In genomic region chr3:46868948-46869347, GRCh38 we compare ENCODE assay signal across 24 cellular contexts. TPM values are rescaled to one million over a fixed set of nuclear protein-coding genes. Genes with fewer than 3 reads are reported as not detected.
A peak's percentile ranks its signal among the peaks of the same experiment; 100 is the strongest.
DNase-seq lines count a peak whose midpoint lies in the region; ATAC-seq and TF ChIP-seq lines count a peak whose summit lies in the region.
"Had no signal": no experiment of that assay in that cellular context is flagged by ENCODE, and none has a peak within 500 bp of the region (broad histone marks: within the 10 kb centered on the region; RNA-seq: fewer than 3 reads in every experiment).

No MANE protein-coding gene starts in this region.

- 75 to 86% methylated on average over 7 of the region's 7 CpGs for WGBS in heart right ventricle, 2 donors
- no CpG with 5 or more reads among the region's 7 CpGs for WGBS in neuronal stem cell (ENCODE audit: extremely low coverage in 2 of 2, insufficient read length in 2 of 2, insufficient replicate concordance in 1 of 2), 2 donors
- 48 to 51% methylated on average over 7 of the region's 7 CpGs for WGBS in tibial nerve, 2 donors

- H3K4me2 ChIP-seq in neuronal stem cell (ENCODE audit: insufficient read depth, low read length, poor library complexity, severe bottlenecking) (no peak overlapping the region), Karpas-422 (ENCODE audit: low read depth, low read length, poor library complexity, severe bottlenecking) (no peak overlapping the region)

- H3K9me3 Mint-ChIP-seq in mesothelial cell of epicardium = no peaks in the 10 kb centered on the region
- H3K9me3 Mint-ChIP-seq: CD8-positive, alpha-beta memory T cell; IgD-negative memory B cell had no signal

- TF ChIP-seq CTCF in heart right ventricle (IDR thresholded peaks at IDR 0.05) (no peak), tibial nerve (IDR thresholded peaks at IDR 0.05) (no peak), mesothelial cell of epicardium (IDR thresholded peaks at IDR 0.05; ENCODE audit: unreplicated experiment) (no peak)

- no peaks in the 10 kb centered on the region for H3K27me3 Mint-ChIP-seq in mesothelial cell of epicardium (ENCODE audit: low read depth)

- no peak overlapping the region for H3K4me3 Mint-ChIP-seq in mesothelial cell of epicardium
- H3K4me3 Mint-ChIP-seq: CD8-positive, alpha-beta memory T cell had no signal

- no peak for DNase-seq in heart right ventricle
- DNase-seq in Right ventricle myocardium inferior (ENCODE audit: missing footprints) = no peak
- DNase-seq in left lobe of liver (ENCODE audit: low spot score) = peak; percentile 77
- no peak for DNase-seq in neuronal stem cell (ENCODE audit: low spot score)
- no peak for DNase-seq in tibial nerve (ENCODE audit: low spot score in 2 of 2)
- no peak for DNase-seq in Karpas-422
- no peak for DNase-seq in mesothelial cell of epicardium (ENCODE audit: low spot score in 2 of 2, unreplicated experiment in 2 of 2)
- DNase-seq in dedifferentiated amniotic fluid mesenchymal stem cell (ENCODE audit: extremely low spot score) = no peak
- DNase-seq: 8988T; Calu3; CD8-positive, alpha-beta memory T cell; DMS153; MV-4-11; NCI-H1694; NCI-H2081; NCI-H2171; NCI-H345; Peyer's patch had no signal

- H3K4me3 ChIP-seq in heart right ventricle = no peak overlapping the region
- no peak overlapping the region for H3K4me3 ChIP-seq in neuronal stem cell (ENCODE audit: low read length in 2 of 2)
- H3K4me3 ChIP-seq in tibial nerve = no peak overlapping the region
- H3K4me3 ChIP-seq in Karpas-422 (ENCODE audit: low read length) = no peak overlapping the region
- H3K4me3 ChIP-seq: Peyer's patch had no signal

- H3K18ac ChIP-seq in neuronal stem cell (ENCODE audit: low read length) = peak overlapping the region; percentile 3

- H3K9me3 ChIP-seq in heart right ventricle (no peaks in the 10 kb centered on the region), neuronal stem cell (replicated peaks in 1 of 2; ENCODE audit: control insufficient read depth in 2 of 2, insufficient read depth in 1 of 2, low read depth in 1 of 2, low read length in 2 of 2) (no peaks in the 10 kb centered on the region), tibial nerve (no peaks in the 10 kb centered on the region), Karpas-422 (ENCODE audit: low read length) (no peaks in the 10 kb centered on the region)
- H3K9me3 ChIP-seq: Peyer's patch had no signal

- H4K8ac ChIP-seq in neuronal stem cell (ENCODE audit: low read depth, low read length) = no peak overlapping the region

- peaks cover 21% of the 10 kb centered on the region for H3K4me1 Mint-ChIP-seq in mesothelial cell of epicardium

- H2AFZ ChIP-seq in neuronal stem cell (ENCODE audit: low read length) (no peak overlapping the region), Karpas-422 (ENCODE audit: low read length) (no peak overlapping the region)

- H3K14ac ChIP-seq in neuronal stem cell (ENCODE audit: low read length) = no peak overlapping the region

- H4K20me1 ChIP-seq in Karpas-422 (ENCODE audit: insufficient read depth, low read depth, low read length) = no peaks in the 10 kb centered on the region

- H3K23ac ChIP-seq in neuronal stem cell (ENCODE audit: low read depth, low read length, poor library complexity) = no peak overlapping the region

- no peaks in the 10 kb centered on the region for H3K27me3 ChIP-seq in heart right ventricle
- H3K27me3 ChIP-seq in neuronal stem cell (ENCODE audit: control insufficient read depth in 3 of 3, insufficient read depth in 3 of 3, low read depth in 1 of 3, low read length in 3 of 3) = peaks cover 0 to 48% (median 2%) of the 10 kb centered on the region in 3 experiments
- H3K27me3 ChIP-seq in tibial nerve = no peaks in the 10 kb centered on the region
- H3K27me3 ChIP-seq in Karpas-422 (ENCODE audit: low read length) = no peaks in the 10 kb centered on the region
- H3K27me3 ChIP-seq: Peyer's patch had no signal

- peak overlapping the region in 7 of 10 donors; percentile 31 to 98 (median 89) for H3K27ac ChIP-seq in heart right ventricle
- no peak overlapping the region for H3K27ac ChIP-seq in neuronal stem cell (replicated peaks; ENCODE audit: low read length)
- peak overlapping the region in 3 of 4 donors; percentile 34 to 83 (median 82) for H3K27ac ChIP-seq in tibial nerve
- no peak overlapping the region for H3K27ac ChIP-seq in Karpas-422 (ENCODE audit: low read length)
- H3K27ac ChIP-seq: C4-2B had no signal

- intact Hi-C loops in heart right ventricle (cut with DNase I) (loop anchor here in 8 of 10 donors (5.0 to 10.0 kb wide), 2 partner anchors 38 to 456 kb away; no protein-coding TSS in a partner anchor), Right ventricle myocardium inferior (cut with DNase I) (loop anchor here (5.0 kb wide), 1 partner anchor 38 kb away; no protein-coding TSS in a partner anchor)

- H3K4ac ChIP-seq in neuronal stem cell (ENCODE audit: low read length) = no peak overlapping the region

- H3K9ac ChIP-seq in neuronal stem cell (ENCODE audit: low read depth, low read length, poor library complexity) (no peak overlapping the region), Karpas-422 (ENCODE audit: low read length) (no peak overlapping the region)

- H2BK12ac ChIP-seq in neuronal stem cell (ENCODE audit: low read length) = no peak overlapping the region

- H3K4me1 ChIP-seq in heart right ventricle (peaks cover 27 to 96% (median 57%) of the 10 kb centered on the region in 9 donors), neuronal stem cell (ENCODE audit: control insufficient read depth in 2 of 2, insufficient read depth in 1 of 2, low read depth in 1 of 2, low read length in 2 of 2) (peaks cover 1 to 3% of the 10 kb centered on the region in 2 donors), tibial nerve (peaks cover 13 to 93% (median 47%) of the 10 kb centered on the region in 4 donors), Karpas-422 (ENCODE audit: low read length) (no peaks in the 10 kb centered on the region)

- no peak for TF ChIP-seq POLR2A in tibial nerve (IDR thresholded peaks at IDR 0.05)

- H3K79me2 ChIP-seq in Karpas-422 (ENCODE audit: low read length) = no peaks in the 10 kb centered on the region

- H3K36me3 ChIP-seq in heart right ventricle (no peaks in the 10 kb centered on the region), neuronal stem cell (replicated peaks in 1 of 2; ENCODE audit: control insufficient read depth in 2 of 2, insufficient read depth in 2 of 2, low read length in 2 of 2) (no peaks in the 10 kb centered on the region), tibial nerve (no peaks in the 10 kb centered on the region), Karpas-422 (ENCODE audit: insufficient read depth, low read length) (no peaks in the 10 kb centered on the region)
- H3K36me3 ChIP-seq: Peyer's patch had no signal

- no peak overlapping the region for H4K91ac ChIP-seq in neuronal stem cell (ENCODE audit: low read depth, low read length, poor library complexity)

- no peaks in the 10 kb centered on the region for H3K79me1 ChIP-seq in neuronal stem cell (ENCODE audit: low read depth, low read length)

- ATAC-seq in heart right ventricle (no peak), Right ventricle myocardium inferior (no peak), left lobe of liver (peak; percentile 67)

- H2BK15ac ChIP-seq in neuronal stem cell (ENCODE audit: low read length) = peak overlapping the region; percentile 14

- H2AK5ac ChIP-seq in neuronal stem cell (ENCODE audit: low read depth, low read length) = peak overlapping the region; percentile 8

- no peaks in the 10 kb centered on the region for H3K36me3 Mint-ChIP-seq in mesothelial cell of epicardium
- H3K36me3 Mint-ChIP-seq: CD8-positive, alpha-beta memory T cell; IgD-negative memory B cell had no signal

- no peaks in the 10 kb centered on the region for H3K9me2 ChIP-seq in Karpas-422 (replicated peaks; ENCODE audit: insufficient read depth, low read length)

- H2BK5ac ChIP-seq in neuronal stem cell (ENCODE audit: low read length) = no peak overlapping the region

- no peak overlapping the region for H2BK120ac ChIP-seq in neuronal stem cell (ENCODE audit: low read depth, low read length)

- TF ChIP-seq EP300 in tibial nerve (IDR thresholded peaks at IDR 0.05) = no peak

- no peak overlapping the region for H3K27ac Mint-ChIP-seq in mesothelial cell of epicardium
- H3K27ac Mint-ChIP-seq: CD8-positive, alpha-beta memory T cell; IgD-negative memory B cell had no signal

RNA-seq across cellular contexts. Expression of gene MYL3, which starts 5.7 kb away (rescaled TPM):
- 1,000 to 10,000 TPM; 5,377 to 9,904 (median 7,431) TPM for total RNA-seq in heart right ventricle
- 1,000 to 10,000 TPM; 7,541 to 8,578 TPM for polyA plus RNA-seq in heart right ventricle
- total RNA-seq in Right ventricle myocardium inferior = 11,437 TPM
- 1.4 TPM for total RNA-seq in left lobe of liver
- polyA plus RNA-seq in neuronal stem cell (2013, experiment 1 of 2) = 0.26 TPM
- polyA plus RNA-seq in neuronal stem cell (2013, experiment 2 of 2) = 0.25 TPM
- total RNA-seq in tibial nerve = 10 to 100 TPM in 1 of 4 donors, 1 to 10 TPM in 3; 5.4 to 17.1 (median 8.6) TPM
- total RNA-seq in Karpas-422 (2014; rRNA removed; shearing (Covaris generic); ENCODE audit: low replicate concordance) = not detected in 2 replicates
- 5.2 to 6.8 TPM (median 5.3 TPM) in 3 replicates for total RNA-seq in mesothelial cell of epicardium
- total RNA-seq: Calu3; CD8-positive, alpha-beta memory T cell; Daoy; H1; OCI-LY7; SK-MEL-5 had no signal
- polyA plus RNA-seq: CD8-positive, alpha-beta memory T cell; IgD-negative memory B cell had no signal

RNA-seq across cellular contexts. Expression of gene PTH1R, which starts 8.6 kb away (rescaled TPM):
- total RNA-seq in heart right ventricle = 10 to 100 TPM in 2 of 10 donors, 1 to 10 TPM in 8; 1.5 to 18.5 (median 3.0) TPM
- 10 to 100 TPM; 12.8 to 89.8 TPM for polyA plus RNA-seq in heart right ventricle
- total RNA-seq in Right ventricle myocardium inferior = 12.7 TPM
- total RNA-seq in left lobe of liver = 24.6 TPM
- 2.2 TPM for polyA plus RNA-seq in neuronal stem cell (2013, experiment 1 of 2)
- 2.6 TPM for polyA plus RNA-seq in neuronal stem cell (2013, experiment 2 of 2)
- 10 to 100 TPM in 3 of 4 donors, 1 to 10 TPM in 1; 8.1 to 14.3 (median 13.6) TPM for total RNA-seq in tibial nerve
- total RNA-seq in Karpas-422 (2014; rRNA removed; shearing (Covaris generic); ENCODE audit: low replicate concordance) = not detected in 2 replicates
- total RNA-seq in mesothelial cell of epicardium = 34.3 to 38.0 TPM (median 36.4 TPM) in 3 replicates
- total RNA-seq: Calu3; CD8-positive, alpha-beta memory T cell; Daoy; OCI-LY7; SK-MEL-5 had no signal
- polyA plus RNA-seq: CD8-positive, alpha-beta memory T cell; IgD-negative memory B cell had no signal

Comparison
In these comparisons a context has a peak if more than half of its experiments do, and no peak if none do; other contexts are left out.
1. H3K27ac ChIP-seq: peak in heart right ventricle (7 of 10) and tibial nerve (3 of 4); none in neuronal stem cell (single experiment) and Karpas-422 (single experiment).
2. RNA of gene MYL3, which starts 5.7 kb away (total RNA-seq): 11,437 TPM in Right ventricle myocardium inferior (single experiment) and 5,377 to 9,904 TPM in heart right ventricle; 5.4 to 17.1 TPM in tibial nerve, 5.2 to 6.8 TPM in mesothelial cell of epicardium, 1.4 TPM in left lobe of liver (single experiment) and not detected in Karpas-422; every median in the first group is over 100 times any median in the second.